In genomic region chr3:65262554-65262953, GRCh38 we compare ENCODE assay signal across 18 cellular contexts.
"Had no signal": no experiment of that assay in that cellular context is flagged by ENCODE, and none has a peak within 500 bp of the region (broad histone marks: within the 10 kb centered on the region; RNA-seq: fewer than 3 reads in every experiment).

No MANE protein-coding gene starts in this region.

- H3K9me3 ChIP-seq: left lung, ovary, suprapubic skin, tibial artery, uterus had no signal

- H3K4me3 ChIP-seq: esophagus squamous epithelium, left lung, lower lobe of right lung, ovary, right atrium auricular region, smooth muscle cell, suprapubic skin, tibial artery, upper lobe of left lung, uterus had no signal

- ATAC-seq: effector memory CD8-positive, alpha-beta T cell; left lung; lower lobe of right lung; naive thymus-derived CD8-positive, alpha-beta T cell had no signal

- H3K4me1 ChIP-seq: esophagus squamous epithelium, left lung, lower lobe of right lung, right atrium auricular region, suprapubic skin, tibial artery, upper lobe of left lung, uterus had no signal

- DNase-seq: effector memory CD8-positive, alpha-beta T cell; esophagus squamous epithelium; foreskin melanocyte; head of caudate nucleus; islet precursor cell; left lung; lower lobe of right lung; midbrain; naive thymus-derived CD8-positive, alpha-beta T cell; ovary; stimulated activated CD4-positive, alpha-beta T cell treated with anti-CD3 and anti-CD28 coated beads, Interleukin-2, amount 100 ng/mL, for 48 hours; stimulated activated naive CD4-positive, alpha-beta T cell treated with Interleukin-2 at 50 U/mL for 16 hours; tibial artery; upper lobe of left lung; uterus had no signal

- H3K4me2 ChIP-seq: smooth muscle cell had no signal

- H3K27ac ChIP-seq: esophagus squamous epithelium, left lung, lower lobe of right lung, ovary, right atrium auricular region, suprapubic skin, tibial artery, upper lobe of left lung, uterus had no signal

- H3K36me3 ChIP-seq: esophagus squamous epithelium, left lung, lower lobe of right lung, ovary, right atrium auricular region, suprapubic skin, tibial artery, upper lobe of left lung, uterus had no signal

- H3K27me3 ChIP-seq: esophagus squamous epithelium, left lung, ovary, right atrium auricular region, suprapubic skin, tibial artery, upper lobe of left lung, uterus had no signal
